In the genomic region with DNA sequence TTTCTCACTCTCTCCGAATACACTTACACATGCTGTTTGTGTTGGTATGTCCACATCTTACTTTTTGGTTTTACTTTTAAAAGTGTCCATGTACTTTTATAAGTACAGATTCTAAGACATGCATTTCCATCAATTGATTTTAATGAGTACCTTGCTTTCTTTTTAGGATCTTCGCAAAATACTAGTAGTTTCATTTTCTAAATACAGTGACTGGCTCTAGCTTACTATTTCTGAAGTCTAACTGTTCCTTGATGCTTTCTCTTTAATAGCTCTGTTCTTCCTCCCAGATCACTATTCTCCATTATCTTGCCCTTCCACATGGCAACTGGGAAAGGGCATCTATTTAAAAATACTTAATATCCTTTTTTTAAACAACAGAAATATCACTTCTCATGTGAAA, we compare ENCODE assay signal across 1 cellular context.
TF ChIP-seq lines count a peak whose summit lies in the region.

No MANE protein-coding gene starts in this region.

TF ChIP-seq in IMR-90, 13 proteins besides CTCF, POLR2A, EP300 and RAD21:
- TF ChIP-seq, protein P1, sequence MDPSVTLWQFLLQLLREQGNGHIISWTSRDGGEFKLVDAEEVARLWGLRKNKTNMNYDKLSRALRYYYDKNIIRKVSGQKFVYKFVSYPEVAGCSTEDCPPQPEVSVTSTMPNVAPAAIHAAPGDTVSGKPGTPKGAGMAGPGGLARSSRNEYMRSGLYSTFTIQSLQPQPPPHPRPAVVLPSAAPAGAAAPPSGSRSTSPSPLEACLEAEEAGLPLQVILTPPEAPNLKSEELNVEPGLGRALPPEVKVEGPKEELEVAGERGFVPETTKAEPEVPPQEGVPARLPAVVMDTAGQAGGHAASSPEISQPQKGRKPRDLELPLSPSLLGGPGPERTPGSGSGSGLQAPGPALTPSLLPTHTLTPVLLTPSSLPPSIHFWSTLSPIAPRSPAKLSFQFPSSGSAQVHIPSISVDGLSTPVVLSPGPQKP (IDR thresholded peaks at IDR 0.05; ENCODE audit: borderline replicate concordance, low read depth, low read length): no peak
- TF ChIP-seq MXI1 (IDR thresholded peaks at IDR 0.05; ENCODE audit: borderline replicate concordance, low read depth, low read length): no peak
- TF ChIP-seq FOS (IDR thresholded peaks at IDR 0.05; ENCODE audit: low read depth, low read length): no peak
- TF ChIP-seq CHD1 (IDR thresholded peaks at IDR 0.05; ENCODE audit: low read depth, low read length): no peak
- TF ChIP-seq MAZ (IDR thresholded peaks at IDR 0.05; ENCODE audit: borderline replicate concordance, low read depth, low read length): no peak
- no peak for TF ChIP-seq BHLHE40 (IDR thresholded peaks at IDR 0.05; ENCODE audit: low read depth, low read length)
- TF ChIP-seq, protein P2, sequence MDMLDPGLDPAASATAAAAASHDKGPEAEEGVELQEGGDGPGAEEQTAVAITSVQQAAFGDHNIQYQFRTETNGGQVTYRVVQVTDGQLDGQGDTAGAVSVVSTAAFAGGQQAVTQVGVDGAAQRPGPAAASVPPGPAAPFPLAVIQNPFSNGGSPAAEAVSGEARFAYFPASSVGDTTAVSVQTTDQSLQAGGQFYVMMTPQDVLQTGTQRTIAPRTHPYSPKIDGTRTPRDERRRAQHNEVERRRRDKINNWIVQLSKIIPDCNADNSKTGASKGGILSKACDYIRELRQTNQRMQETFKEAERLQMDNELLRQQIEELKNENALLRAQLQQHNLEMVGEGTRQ (IDR thresholded peaks at IDR 0.05; ENCODE audit: low read depth, low read length): no peak
- TF ChIP-seq CEBPB (IDR thresholded peaks at IDR 0.05; ENCODE audit: low read depth, low read length): no peak
